ENCODE assay signal across 7 cellular contexts in the genomic region with DNA sequence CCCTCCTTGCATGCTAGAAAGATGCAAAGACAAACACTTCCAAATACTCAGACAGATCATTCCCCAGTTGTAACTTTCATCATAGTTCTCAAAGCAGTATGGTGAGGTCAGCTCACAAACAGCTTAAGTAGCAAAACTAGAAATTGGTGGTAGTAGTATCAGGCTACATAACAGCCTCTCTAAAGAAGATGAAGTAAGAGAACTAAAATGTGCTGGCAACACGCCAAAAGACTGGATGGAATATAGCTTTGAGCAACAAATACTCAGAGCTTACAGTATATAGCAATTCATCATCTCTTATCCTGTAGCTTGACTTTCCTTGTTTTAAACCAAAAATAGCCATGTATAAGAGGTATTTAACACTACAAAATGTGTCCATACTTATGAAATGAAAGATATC. TPM values are rescaled to one million over a fixed set of nuclear protein-coding genes. Genes with fewer than 3 reads are reported as not detected.
DNase-seq lines count a peak whose midpoint lies in the region; ATAC-seq and TF ChIP-seq lines count a peak whose summit lies in the region.

No MANE protein-coding gene starts in this region.

- peaks cover 13% of the 10 kb centered on the region for H3K36me3 ChIP-seq in brain microvascular endothelial cell (replicated peaks)

- no peak for TF ChIP-seq CTCF in brain microvascular endothelial cell (IDR thresholded peaks at IDR 0.05; ENCODE audit: low read depth, low read length, missing control alignments)

- no peak overlapping the region for H3K4me3 ChIP-seq in brain microvascular endothelial cell (ENCODE audit: low read depth, low read length)

- peak overlapping the region; percentile 45 for H3K27ac ChIP-seq in brain microvascular endothelial cell

- ATAC-seq in GM21723 (IDR thresholded peaks at IDR 0.05; ENCODE audit: unreplicated experiment) (no peak), HG03196 (IDR thresholded peaks at IDR 0.05; ENCODE audit: unreplicated experiment) (no peak)

- DNase-seq in GM04504 (ENCODE audit: low read depth): peak; percentile 59
- DNase-seq in MV-4-11 (lab: John Stamatoyannopoulos, UW): peak; percentile 73
- peak; percentile 99 for DNase-seq in brain microvascular endothelial cell
- DNase-seq in mucosa of gallbladder (ENCODE audit: low spot score): peak; percentile 61
- DNase-seq in NCI-H1092 treated with DMSO at 0.1 percent for 48 hours (lab: John Stamatoyannopoulos, UW): no peak

- in situ Hi-C loops in brain microvascular endothelial cell (cut with HindIII; ENCODE audit: low pct_ligation_motif_present, low sequenced_read_pairs): no loop called here

- H3K27me3 ChIP-seq in brain microvascular endothelial cell (replicated peaks): no peaks in the 10 kb centered on the region

RNA-seq across cellular contexts. Expression of a gene that starts 7.5 kb away (rescaled TPM):
- 41.8 TPM for total RNA-seq in mucosa of gallbladder

RNA-seq across cellular contexts. Expression of a gene that starts 51.0 kb away (rescaled TPM):
- total RNA-seq in mucosa of gallbladder: 21.2 TPM
